ENCODE assay signal across 23 cellular contexts in genomic region chrX:148659481-148659880, GRCh38.
"Had no signal": no experiment of that assay in that cellular context is flagged by ENCODE, and none has a peak within 500 bp of the region (broad histone marks: within the 10 kb centered on the region; RNA-seq: fewer than 3 reads in every experiment).

No MANE protein-coding gene starts in this region.

- H3K9me3 Mint-ChIP-seq: activated T-helper 17 cell treated with anti-CD3 and anti-CD28 coated beads, Interleukin-2, amount 50 U/mL, for 72 hours; stimulated activated naive CD8-positive, alpha-beta T cell treated with anti-CD3 and anti-CD28 coated beads, Interleukin-15, amount 100 ng/mL, for 72 hours; T-cell; type B pancreatic cell had no signal

- H3K36me3 Mint-ChIP-seq: mesothelial cell of epicardium, T-cell, type B pancreatic cell had no signal

- H3K27me3 ChIP-seq: gastrocnemius medialis, heart right ventricle, right lobe of liver, spleen had no signal

- H3K9me3 ChIP-seq: gastrocnemius medialis, heart right ventricle, lower lobe of right lung, prostate gland, right lobe of liver, spleen had no signal

- H3K27ac Mint-ChIP-seq: activated T-helper 17 cell treated with anti-CD3 and anti-CD28 coated beads, Interleukin-2, amount 50 U/mL, for 72 hours; mesothelial cell of epicardium; stimulated activated naive CD8-positive, alpha-beta T cell treated with anti-CD3 and anti-CD28 coated beads, Interleukin-15, amount 100 ng/mL, for 72 hours; T-cell; type B pancreatic cell had no signal

- H3K27ac ChIP-seq: gastrocnemius medialis, heart right ventricle, lower lobe of right lung, prostate gland, right lobe of liver, spleen, VCaP had no signal

- H3K4me3 ChIP-seq: gastrocnemius medialis, heart right ventricle, lower lobe of right lung, prostate gland, right lobe of liver, spleen had no signal

- H3K27me3 Mint-ChIP-seq: stimulated activated naive CD8-positive, alpha-beta T cell treated with anti-CD3 and anti-CD28 coated beads, Interleukin-15, amount 100 ng/mL, for 72 hours; type B pancreatic cell had no signal

- H3K36me3 ChIP-seq: gastrocnemius medialis, heart right ventricle, lower lobe of right lung, prostate gland, right lobe of liver, spleen had no signal

- H3K4me3 Mint-ChIP-seq: activated T-helper 17 cell treated with anti-CD3 and anti-CD28 coated beads, Interleukin-2, amount 50 U/mL, for 72 hours; mesothelial cell of epicardium; neural crest cell; stimulated activated naive CD8-positive, alpha-beta T cell treated with anti-CD3 and anti-CD28 coated beads, Interleukin-15, amount 100 ng/mL, for 72 hours; T-cell; type B pancreatic cell had no signal

- DNase-seq: activated CD4-positive, alpha-beta T cell treated with anti-CD3 and anti-CD28 coated beads for 1 hour; activated CD4-positive, alpha-beta T cell treated with anti-CD3 and anti-CD28 coated beads, Interleukin-2, amount 50 U/mL, for 4 hours; activated naive CD4-positive, alpha-beta T cell treated with Interleukin-2 at 50 U/mL for 16 hours; activated T-cell treated with anti-CD3 and anti-CD28 coated beads for 4 hours; aorta; caudate nucleus; erythroblast; gastrocnemius medialis; heart right ventricle; left colon; lower lobe of right lung; right lobe of liver; spleen; stimulated activated CD4-positive, alpha-beta T cell treated with anti-CD3 and anti-CD28 coated beads, Interleukin-1b, Interleukin-23, amount 100 ng/mL, for 48 hours; stimulated activated naive CD8-positive, alpha-beta T cell treated with anti-CD3 and anti-CD28 coated beads, Interleukin-15, amount 100 ng/mL, for 72 hours; T-cell; T1000 had no signal

- H3K4me1 ChIP-seq: gastrocnemius medialis, heart right ventricle, lower lobe of right lung, prostate gland, right lobe of liver had no signal

- ATAC-seq: activated T-helper 17 cell treated with anti-CD3 and anti-CD28 coated beads, Interleukin-2, amount 50 U/mL, for 72 hours; gastrocnemius medialis; heart right ventricle; left colon; lower lobe of right lung; right lobe of liver; stimulated activated naive CD8-positive, alpha-beta T cell treated with anti-CD3 and anti-CD28 coated beads, Interleukin-15, amount 100 ng/mL, for 72 hours; T-cell had no signal

- H3K4me1 Mint-ChIP-seq: activated T-helper 17 cell treated with anti-CD3 and anti-CD28 coated beads, Interleukin-2, amount 50 U/mL, for 72 hours; mesothelial cell of epicardium; neural crest cell; stimulated activated naive CD8-positive, alpha-beta T cell treated with anti-CD3 and anti-CD28 coated beads, Interleukin-15, amount 100 ng/mL, for 72 hours; T-cell had no signal
